1 cellular context compared by ENCODE assay signal in genomic region chr1:31753623-31754349, GRCh38.
TF ChIP-seq lines count a peak whose summit lies in the region.

No MANE protein-coding gene starts in this region.

TF ChIP-seq in HepG2, 621 proteins besides CTCF, POLR2A, EP300 and RAD21:
- TF ChIP-seq ARID3A (IDR thresholded peaks at IDR 0.05; ENCODE audit: low read depth, low read length) (no peak), FOSL2 (CRISPR knock-in tag; IDR thresholded peaks at IDR 0.05) (no peak), PPARG (CRISPR knock-in tag; conservative IDR thresholded peaks at IDR 0.05) (0 out of 2 replicates have a peak, but pooled peaks have one; percentile 24), ZNF687 (CRISPR knock-in tag; IDR thresholded peaks at IDR 0.05) (no peak)
